Comparison of ENCODE assay signal across 31 cellular contexts in genomic region chr2:223642496-223642895, GRCh38. TPM values are rescaled to one million over a fixed set of nuclear protein-coding genes. Genes with fewer than 3 reads are reported as not detected.
DNase-seq lines count a peak whose midpoint lies in the region; ATAC-seq and TF ChIP-seq lines count a peak whose summit lies in the region.
"Had no signal": no experiment of that assay in that cellular context is flagged by ENCODE, and none has a peak within 500 bp of the region (broad histone marks: within the 10 kb centered on the region; RNA-seq: fewer than 3 reads in every experiment).

No MANE protein-coding gene starts in this region.

- H3K9me3 ChIP-seq in GM23248 (ENCODE audit: low read depth) = no peaks in the 10 kb centered on the region
- H3K9me3 ChIP-seq: body of pancreas, gastroesophageal sphincter, thoracic aorta, uterus had no signal

- H3F3A ChIP-seq in GM23248 (ENCODE audit: insufficient read depth) = no peaks in the 10 kb centered on the region

- no peaks in the 10 kb centered on the region for H3K27me3 ChIP-seq in GM23248 (replicated peaks; ENCODE audit: insufficient read depth)
- H3K27me3 ChIP-seq: body of pancreas, gastroesophageal sphincter, hepatocyte, uterus had no signal

- ATAC-seq in activated T-cell treated with anti-CD3 and anti-CD28 coated beads, Interleukin-2, amount 50 U/mL, for 72 hours (replicated peaks in 1 of 2) = no peak
- ATAC-seq in activated CD4-positive, alpha-beta T cell treated with anti-CD3 and anti-CD28 coated beads for 36 hours = no peak
- ATAC-seq in HG03439 (IDR thresholded peaks at IDR 0.05; ENCODE audit: unreplicated experiment) = no peak
- ATAC-seq in HG03280 (IDR thresholded peaks at IDR 0.05; ENCODE audit: unreplicated experiment) = no peak
- ATAC-seq: activated naive CD8-positive, alpha-beta T cell treated with anti-CD3 and anti-CD28 coated beads, Interleukin-2, amount 50 U/mL, for 24 hours; body of pancreas; gastroesophageal sphincter; left colon had no signal

- TF ChIP-seq CTCF in epithelial cell of esophagus (IDR thresholded peaks at IDR 0.05; ENCODE audit: insufficient read depth, low read depth, low read length, missing control alignments) (no peak), neural crest cell (conservative IDR thresholded peaks at IDR 0.05) (no peak)

- no peaks in the 10 kb centered on the region for H3K4me1 ChIP-seq in GM23248 (ENCODE audit: insufficient read depth)
- H3K4me1 ChIP-seq: body of pancreas, uterus had no signal

- no peaks in the 10 kb centered on the region for H3K79me2 ChIP-seq in GM23248 (ENCODE audit: insufficient read depth)
- H3K79me2 ChIP-seq: hepatocyte had no signal

- no peak overlapping the region for H3K27ac ChIP-seq in GM23248
- H3K27ac ChIP-seq: body of pancreas, epithelial cell of prostate, gastroesophageal sphincter, SK-N-MC, uterus had no signal

- H3K4me3 Mint-ChIP-seq in neural crest cell = no peak overlapping the region
- no peak overlapping the region for H3K4me3 Mint-ChIP-seq in activated T-cell treated with anti-CD3 and anti-CD28 coated beads, Interleukin-2, amount 50 U/mL, for 72 hours
- no peak overlapping the region for H3K4me3 Mint-ChIP-seq in activated CD4-positive, alpha-beta T cell treated with anti-CD3 and anti-CD28 coated beads for 36 hours
- H3K4me3 Mint-ChIP-seq: activated naive CD8-positive, alpha-beta T cell treated with anti-CD3 and anti-CD28 coated beads, Interleukin-2, amount 50 U/mL, for 24 hours had no signal

- DNase-seq in GM23248 (peak; percentile 40), NOMO-1 treated with dmso at 0.1 percent for 144 hours (lab: John Stamatoyannopoulos, UW; ENCODE audit: unreplicated experiment) (peak; percentile 67), epithelial cell of esophagus (ENCODE audit: low read depth) (peak; percentile 54), neural crest cell (ENCODE audit: low read depth, low spot score) (no peak)
- no peak for DNase-seq in activated T-cell treated with anti-CD3 and anti-CD28 coated beads, Interleukin-2, amount 50 U/mL, for 72 hours
- no peak for DNase-seq in activated CD4-positive, alpha-beta T cell treated with anti-CD3 and anti-CD28 coated beads for 36 hours
- DNase-seq: activated CD4-positive, alpha-beta T cell treated with anti-CD3 and anti-CD28 coated beads for 48 hours; activated gamma-delta T cell; activated naive CD8-positive, alpha-beta T cell treated with anti-CD3 and anti-CD28 coated beads, Interleukin-2, amount 50 U/mL, for 24 hours; activated T-cell treated with anti-CD3 and anti-CD28 coated beads, Interleukin-2, amount 50 U/mL, for 1 hour; body of pancreas; Calu3; DND-41; left colon; NCI-H1105 treated with DMSO at 0.1 percent for 48 hours; NCI-H2029; NCI-H526 treated with DMSO at 0.1 percent for 48 hours; nucleus accumbens; stimulated activated CD4-positive, alpha-beta T cell treated with anti-CD3 and anti-CD28 coated beads, Interleukin-15, amount 100 ng/mL, for 24 hours; stimulated activated naive CD4-positive, alpha-beta T cell treated with Interleukin-2 at 50 U/mL for 16 hours; T-helper 2 cell; uterus had no signal

- H3K4me1 Mint-ChIP-seq in neural crest cell = peaks cover 41% of the 10 kb centered on the region
- H3K4me1 Mint-ChIP-seq in activated T-cell treated with anti-CD3 and anti-CD28 coated beads, Interleukin-2, amount 50 U/mL, for 72 hours (ENCODE audit: low read depth) = no peaks in the 10 kb centered on the region
- no peaks in the 10 kb centered on the region for H3K4me1 Mint-ChIP-seq in activated CD4-positive, alpha-beta T cell treated with anti-CD3 and anti-CD28 coated beads for 36 hours
- H3K4me1 Mint-ChIP-seq: activated naive CD8-positive, alpha-beta T cell treated with anti-CD3 and anti-CD28 coated beads, Interleukin-2, amount 50 U/mL, for 24 hours had no signal

- CTCF ChIA-PET in activated CD4-positive, alpha-beta T cell treated with anti-CD3 and anti-CD28 coated beads for 36 hours (lab: Charles Lee) = interaction anchor here (0.6 kb wide), 2 partner anchors 317 to 351 kb away, joined by 3 to 8 read pairs; no protein-coding TSS in a partner anchor

- H3K9ac ChIP-seq in GM23248 = no peak overlapping the region

- H3K36me3 Mint-ChIP-seq in neural crest cell (ENCODE audit: low read depth) = peaks cover 33% of the 10 kb centered on the region
- H3K36me3 Mint-ChIP-seq in activated T-cell treated with anti-CD3 and anti-CD28 coated beads, Interleukin-2, amount 50 U/mL, for 72 hours (ENCODE audit: insufficient read depth in 2 of 2) = no peaks in the 10 kb centered on the region
- H3K36me3 Mint-ChIP-seq in activated CD4-positive, alpha-beta T cell treated with anti-CD3 and anti-CD28 coated beads for 36 hours (ENCODE audit: low read depth) = no peaks in the 10 kb centered on the region

- WGBS in GM23248 (ENCODE audit: low coverage in 1 of 2, low lambda C conversion rate in 2 of 2, missing lambda C conversion rate in 2 of 2), 2 experiments = 97 to 100% methylated on average over 2 of the region's 2 CpGs

- no peaks in the 10 kb centered on the region for H3K36me3 ChIP-seq in GM23248 (ENCODE audit: low read depth)
- H3K36me3 ChIP-seq: gastroesophageal sphincter, thoracic aorta, uterus had no signal

- H3K9me3 Mint-ChIP-seq in neural crest cell = peaks cover 18% of the 10 kb centered on the region
- H3K9me3 Mint-ChIP-seq in activated T-cell treated with anti-CD3 and anti-CD28 coated beads, Interleukin-2, amount 50 U/mL, for 72 hours = no peaks in the 10 kb centered on the region
- peaks cover 3% of the 10 kb centered on the region for H3K9me3 Mint-ChIP-seq in activated CD4-positive, alpha-beta T cell treated with anti-CD3 and anti-CD28 coated beads for 36 hours (ENCODE audit: low read depth)
- H3K9me3 Mint-ChIP-seq: activated naive CD8-positive, alpha-beta T cell treated with anti-CD3 and anti-CD28 coated beads, Interleukin-2, amount 50 U/mL, for 24 hours had no signal

- no peaks in the 10 kb centered on the region for H4K20me1 ChIP-seq in GM23248 (ENCODE audit: insufficient read depth)

- peak overlapping the region; percentile 3 for H3K27ac Mint-ChIP-seq in neural crest cell (ENCODE audit: unreplicated experiment)
- H3K27ac Mint-ChIP-seq in activated T-cell treated with anti-CD3 and anti-CD28 coated beads, Interleukin-2, amount 50 U/mL, for 72 hours = no peak overlapping the region
- no peak overlapping the region for H3K27ac Mint-ChIP-seq in activated CD4-positive, alpha-beta T cell treated with anti-CD3 and anti-CD28 coated beads for 36 hours
- H3K27ac Mint-ChIP-seq: activated naive CD8-positive, alpha-beta T cell treated with anti-CD3 and anti-CD28 coated beads, Interleukin-2, amount 50 U/mL, for 24 hours had no signal

- in situ Hi-C loops in GM23248 (cut with MboI) = no loop called here

- H3K4me2 ChIP-seq in GM23248 (ENCODE audit: unreplicated experiment) = no peak overlapping the region
- H3K4me2 ChIP-seq: hepatocyte had no signal

- H3K9me2 ChIP-seq in GM23248 (ENCODE audit: insufficient read depth) = no peaks in the 10 kb centered on the region

- intact Hi-C loops in activated CD4-positive, alpha-beta T cell treated with anti-CD3 and anti-CD28 coated beads for 36 hours (cut with DNase I, micrococcal nuclease) = no loop called here

- H3K27me3 Mint-ChIP-seq in neural crest cell (ENCODE audit: low read depth) = no peaks in the 10 kb centered on the region
- H3K27me3 Mint-ChIP-seq in activated T-cell treated with anti-CD3 and anti-CD28 coated beads, Interleukin-2, amount 50 U/mL, for 72 hours (ENCODE audit: low read depth) = no peaks in the 10 kb centered on the region
- no peaks in the 10 kb centered on the region for H3K27me3 Mint-ChIP-seq in activated CD4-positive, alpha-beta T cell treated with anti-CD3 and anti-CD28 coated beads for 36 hours
- H3K27me3 Mint-ChIP-seq: activated naive CD8-positive, alpha-beta T cell treated with anti-CD3 and anti-CD28 coated beads, Interleukin-2, amount 50 U/mL, for 24 hours had no signal

- H2AFZ ChIP-seq in GM23248 = no peak overlapping the region
- H2AFZ ChIP-seq: hepatocyte had no signal

- H3K4me3 ChIP-seq in GM23248 = no peak overlapping the region
- no peak overlapping the region for H3K4me3 ChIP-seq in epithelial cell of esophagus (ENCODE audit: low read length)
- H3K4me3 ChIP-seq: body of pancreas, gastroesophageal sphincter, hepatocyte, SK-N-MC, thoracic aorta, uterus had no signal

- POLR2A ChIA-PET in activated CD4-positive, alpha-beta T cell treated with anti-CD3 and anti-CD28 coated beads for 36 hours (lab: Charles Lee) = no interaction called here

RNA-seq across cellular contexts. Expression of gene SCG2, which starts 40.3 kb away (rescaled TPM):
- under 0.01 and 0.25 TPM in 2 replicates for total RNA-seq in GM23248 (2014; rRNA removed; shearing (Covaris generic))
- polyA plus RNA-seq in GM23248 (2016; fragmentation: Nextera tagmentation; extraction: Ambion mirVana) = 0.37 and 0.60 TPM in 2 replicates
- 8.6 and 8.8 TPM in 2 replicates for total RNA-seq in neural crest cell
- total RNA-seq in activated T-cell treated with anti-CD3 and anti-CD28 coated beads, Interleukin-2, amount 50 U/mL, for 72 hours = not detected
- total RNA-seq in activated CD4-positive, alpha-beta T cell treated with anti-CD3 and anti-CD28 coated beads for 36 hours = not detected
- total RNA-seq: activated CD8-positive, alpha-beta memory T cell treated with anti-CD3 and anti-CD28 coated beads for 36 hours; pulmonary artery endothelial cell had no signal

Comparison
In these comparisons a context has a peak if more than half of its experiments do, and no peak if none do; other contexts are left out.
1. DNase-seq: peak in GM23248 (single experiment), NOMO-1 treated with dmso at 0.1 percent for 144 hours (single experiment) and epithelial cell of esophagus (single experiment); none in neural crest cell (single experiment), activated T-cell treated with anti-CD3 and anti-CD28 coated beads, Interleukin-2, amount 50 U/mL, for 72 hours (0 of 2) and activated CD4-positive, alpha-beta T cell treated with anti-CD3 and anti-CD28 coated beads for 36 hours (single experiment).